ENCODE assay signal across 31 cellular contexts in the genomic region with DNA sequence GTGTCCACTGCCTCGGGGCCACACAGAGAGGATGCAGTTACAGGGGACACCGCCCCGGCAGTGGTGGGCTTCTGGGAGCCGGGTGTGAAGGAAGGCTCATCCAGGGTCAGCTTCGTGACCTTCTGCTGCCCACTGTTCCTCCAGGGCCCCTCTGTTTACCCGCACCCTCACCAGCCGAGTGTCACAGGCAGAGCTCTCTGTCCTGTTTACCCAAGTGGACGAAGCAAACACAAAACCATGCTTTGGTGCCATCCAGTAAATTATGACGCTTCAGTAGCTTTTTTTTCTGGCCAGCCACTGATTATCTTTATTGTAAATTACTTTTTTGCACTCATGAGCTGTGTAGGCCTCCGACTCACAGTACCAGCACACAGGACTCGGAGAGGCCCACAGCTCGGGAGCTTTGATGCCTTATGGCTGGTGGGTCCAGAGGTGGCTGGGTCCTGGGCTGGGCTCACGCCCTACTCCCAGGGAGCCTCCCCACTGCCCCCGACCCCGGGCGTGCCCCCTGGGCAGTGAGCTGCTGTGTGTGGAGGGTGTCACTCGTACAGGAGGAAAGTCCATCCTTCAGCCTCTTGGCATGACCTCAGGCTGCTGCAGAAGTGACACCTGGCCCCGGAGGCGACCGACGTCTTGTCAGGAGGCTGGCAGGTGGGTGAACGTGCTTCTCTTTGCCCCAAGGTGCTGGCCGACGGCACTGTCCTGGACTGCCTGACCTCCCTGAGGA. TPM values are rescaled to one million over a fixed set of nuclear protein-coding genes. Genes with fewer than 3 reads are reported as not detected.
"Had no signal": no experiment of that assay in that cellular context is flagged by ENCODE, and none has a peak within 500 bp of the region (broad histone marks: within the 10 kb centered on the region; RNA-seq: fewer than 3 reads in every experiment).

No MANE protein-coding gene starts in this region.

- H3K27ac Mint-ChIP-seq: activated CD4-positive, alpha-beta T cell treated with anti-CD3 and anti-CD28 coated beads, Interleukin-2, amount 10 ng/mL, durations not matched to agents 24 days and 14 days; activated CD8-positive, alpha-beta T cell treated with anti-CD3 and anti-CD28 coated beads for 36 hours; activated naive CD8-positive, alpha-beta T cell treated with anti-CD3 and anti-CD28 coated beads for 36 hours; activated T-cell treated with anti-CD3 and anti-CD28 coated beads, Interleukin-2, amount 50 U/mL, for 72 hours; activated T-helper 17 cell treated with anti-CD3 and anti-CD28 coated beads, Interleukin-2, amount 50 U/mL, for 72 hours; T-helper 2 cell treated with Interferon-gamma antibody and Interleukin-4, amounts not matched to agents 5 μg/mL and 100 μg/mL, for 36 hours had no signal

- H3K4me3 ChIP-seq: body of pancreas, MG63, SJCRH30, SK-N-MC had no signal

- H3K4me3 Mint-ChIP-seq: activated CD4-positive, alpha-beta T cell treated with anti-CD3 and anti-CD28 coated beads, Interleukin-2, amount 10 ng/mL, durations not matched to agents 24 days and 14 days; activated CD8-positive, alpha-beta T cell treated with anti-CD3 and anti-CD28 coated beads for 36 hours; activated naive CD8-positive, alpha-beta T cell treated with anti-CD3 and anti-CD28 coated beads for 36 hours; activated T-cell treated with anti-CD3 and anti-CD28 coated beads, Interleukin-2, amount 50 U/mL, for 72 hours; activated T-helper 17 cell treated with anti-CD3 and anti-CD28 coated beads, Interleukin-2, amount 50 U/mL, for 72 hours; T-helper 2 cell treated with Interferon-gamma antibody and Interleukin-4, amounts not matched to agents 5 μg/mL and 100 μg/mL, for 36 hours had no signal

- DNase-seq: activated CD4-positive, alpha-beta T cell treated with anti-CD3 and anti-CD28 coated beads, Interleukin-2, amount 10 ng/mL, durations not matched to agents 24 days and 14 days; activated CD4-positive, alpha-beta T cell treated with anti-CD3 and anti-CD28 coated beads, Interleukin-2, amount 50 U/mL, for 4 hours; activated CD8-positive, alpha-beta T cell treated with anti-CD3 and anti-CD28 coated beads for 36 hours; activated effector memory CD4-positive, alpha-beta T cell treated with anti-CD3 and anti-CD28 coated beads, Interleukin-2, amount 50 U/mL, for 16 hours; activated naive CD4-positive, alpha-beta T cell; activated naive CD4-positive, alpha-beta T cell treated with anti-CD3 and anti-CD28 coated beads, Interleukin-2, amount 50 U/mL, for 16 hours; activated naive CD8-positive, alpha-beta T cell treated with anti-CD3 and anti-CD28 coated beads for 36 hours; activated T-cell treated with anti-CD3 and anti-CD28 coated beads, Interleukin-2, amount 50 U/mL, for 1 hour; activated T-cell treated with anti-CD3 and anti-CD28 coated beads, Interleukin-2, amount 50 U/mL, for 72 hours; amygdala; body of pancreas; central memory CD4-positive, alpha-beta T cell; Kasumi-1; KG1; MG63; NCI-H1048; NCI-H1105 treated with DMSO at 0.1 percent for 48 hours; NCI-H1436; NCI-H1694 treated with DMSO at 0.1 percent for 48 hours; NCI-H2029; NCI-H510A; NCI-H526; NCI-H748 treated with DMSO at 0.1 percent for 48 hours; SHP77; SJCRH30 had no signal

- H3K9me3 ChIP-seq: body of pancreas, MG63 had no signal

- H3K27me3 Mint-ChIP-seq: activated CD4-positive, alpha-beta T cell treated with anti-CD3 and anti-CD28 coated beads, Interleukin-2, amount 10 ng/mL, durations not matched to agents 24 days and 14 days; activated CD8-positive, alpha-beta T cell treated with anti-CD3 and anti-CD28 coated beads for 36 hours; activated naive CD8-positive, alpha-beta T cell treated with anti-CD3 and anti-CD28 coated beads for 36 hours; activated T-helper 17 cell treated with anti-CD3 and anti-CD28 coated beads, Interleukin-2, amount 50 U/mL, for 72 hours had no signal

- H3K9me3 Mint-ChIP-seq: activated CD4-positive, alpha-beta T cell treated with anti-CD3 and anti-CD28 coated beads, Interleukin-2, amount 10 ng/mL, durations not matched to agents 24 days and 14 days; activated CD8-positive, alpha-beta T cell treated with anti-CD3 and anti-CD28 coated beads for 36 hours; activated T-helper 17 cell treated with anti-CD3 and anti-CD28 coated beads, Interleukin-2, amount 50 U/mL, for 72 hours; T-helper 2 cell treated with Interferon-gamma antibody and Interleukin-4, amounts not matched to agents 5 μg/mL and 100 μg/mL, for 36 hours had no signal

- H3K4me1 ChIP-seq: body of pancreas, SJCRH30 had no signal

- H3K27me3 ChIP-seq: body of pancreas, MG63, SJCRH30 had no signal

- ATAC-seq: activated CD8-positive, alpha-beta T cell treated with anti-CD3 and anti-CD28 coated beads for 36 hours; activated T-cell treated with anti-CD3 and anti-CD28 coated beads, Interleukin-2, amount 50 U/mL, for 72 hours; activated T-helper 17 cell treated with anti-CD3 and anti-CD28 coated beads, Interleukin-2, amount 50 U/mL, for 72 hours; body of pancreas had no signal

- H3K27ac ChIP-seq: body of pancreas, SJCRH30, SK-N-MC had no signal

RNA-seq across cellular contexts. Expression of gene GAL3ST2, which starts 32.4 kb away (rescaled TPM):
- total RNA-seq: astrocyte; body of pancreas; bronchial epithelial cell; SJCRH30; T-helper 1 cell treated with Interleukin-12 subunit alpha and Interleukin-12 subunit beta and Interleukin-4 antibody, amounts not matched to agents 30 ng/mL and 1 ng/mL, for 36 hours had no signal
